1 cellular context compared by ENCODE assay signal in genomic region chr5:107248065-107248695, GRCh38.
TF ChIP-seq lines count a peak whose summit lies in the region.

No MANE protein-coding gene starts in this region.

TF ChIP-seq in SK-N-SH treated with all-trans-retinoic acid at 6 μM for 48 hours, 23 proteins besides CTCF, POLR2A, EP300 and RAD21 (continued from another document):
- TF ChIP-seq TSHZ2 (CRISPR knock-in tag; IDR thresholded peaks at IDR 0.05) = no peak
